In genomic region chr7:80145780-80146422, GRCh38 we compare ENCODE assay signal across 9 cellular contexts. TPM values are rescaled to one million over a fixed set of nuclear protein-coding genes. Genes with fewer than 3 reads are reported as not detected.
A peak's percentile ranks its signal among the peaks of the same experiment; 100 is the strongest.
DNase-seq lines count a peak whose midpoint lies in the region; ATAC-seq and TF ChIP-seq lines count a peak whose summit lies in the region.
"Had no signal": no experiment of that assay in that cellular context is flagged by ENCODE, and none has a peak within 500 bp of the region (broad histone marks: within the 10 kb centered on the region; RNA-seq: fewer than 3 reads in every experiment).

No MANE protein-coding gene starts in this region.

- TF ChIP-seq CTCF in HEK293 (tag by site-specific recombination; IDR thresholded peaks at IDR 0.05) (no peak), foreskin fibroblast (IDR thresholded peaks at IDR 0.05; ENCODE audit: low read depth, low read length) (no peak), stomach (IDR thresholded peaks at IDR 0.05) (no peak)

- DNase-seq in UCSD-AML1 (lab: John Stamatoyannopoulos, UW; ENCODE audit: unreplicated experiment) (peak; percentile 7), foreskin fibroblast (peak; percentile 85 to 87), stomach (no peak), NCI-H2029 (lab: John Stamatoyannopoulos, UW) (no peak)
- DNase-seq: activated CD8-positive, alpha-beta memory T cell treated with anti-CD3 and anti-CD28 coated beads, Interleukin-2, amount 10 ng/mL, durations not matched to agents 7 days and 5 days had no signal

- H3K27ac ChIP-seq in HEK293 (ENCODE audit: extremely low read depth, low read depth, low read length) (no peak overlapping the region; the same call in 1 of the 2 replicates), stomach (peak overlapping the region; percentile 8 to 74 (median 11))
- H3K27ac ChIP-seq: prostate gland had no signal

- no peak for TF ChIP-seq EP300 in stomach (IDR thresholded peaks at IDR 0.05)

- H3K36me3 ChIP-seq in HEK293 (ENCODE audit: control insufficient read depth in 2 of 2, insufficient read depth in 1 of 2, low read length in 2 of 2) (no peaks in the 10 kb centered on the region), stomach (no peaks in the 10 kb centered on the region)
- H3K36me3 ChIP-seq: prostate gland had no signal

- H3K9me3 ChIP-seq in HEK293 (ENCODE audit: control insufficient read depth, insufficient read depth, low read depth, low read length) (no peaks in the 10 kb centered on the region), stomach (no peaks in the 10 kb centered on the region)
- H3K9me3 ChIP-seq: prostate gland had no signal

- WGBS in stomach, 5 donors: 17 to 44% (median 26%) methylated on average over 3 of the region's 3 CpGs

- TF ChIP-seq POLR2A in stomach (IDR thresholded peaks at IDR 0.05): no peak

- no peak for ATAC-seq in GM18502 (IDR thresholded peaks at IDR 0.05; ENCODE audit: poor library complexity, unreplicated experiment)
- ATAC-seq in HG03520 (IDR thresholded peaks at IDR 0.05; ENCODE audit: unreplicated experiment): no peak
- ATAC-seq: activated CD8-positive, alpha-beta memory T cell treated with anti-CD3 and anti-CD28 coated beads, Interleukin-2, amount 10 ng/mL, durations not matched to agents 7 days and 5 days had no signal

- CTCF ChIA-PET in HEK293 (lab: Yijun Ruan, JAX): interaction anchor here (0.9 to 1.1 kb wide), 4 partner anchors 12 to 283 kb away, joined by 3 to 4 read pairs (median 3); partner anchors contain the start of gene GNAI1

- no peaks in the 10 kb centered on the region for H3K27me3 ChIP-seq in stomach

- POLR2A ChIA-PET in HEK293 (lab: Yijun Ruan, JAX): interaction anchor here (1.5 kb wide), 1 partner anchor 11 kb away, joined by 7 read pairs; the partner anchor contains the start of gene GNAI1

- H3K4me3 ChIP-seq in HEK293 (ENCODE audit: low read depth, low read length) (no peak overlapping the region), foreskin fibroblast (ENCODE audit: low read depth in 1 of 2, low read length in 2 of 2) (peak overlapping the region; percentile 7 to 19), stomach (no peak overlapping the region)
- H3K4me3 ChIP-seq: prostate gland had no signal

- intact Hi-C loops in stomach (cut with DNase I; ENCODE audit: low total_unique reads): no loop called here

- peaks cover 52% of the 10 kb centered on the region for H3K4me1 ChIP-seq in HEK293 (ENCODE audit: control insufficient read depth, insufficient read depth, low read length)
- H3K4me1 ChIP-seq in stomach: peaks cover 17 to 81% (median 57%) of the 10 kb centered on the region in 4 donors
- H3K4me1 ChIP-seq: prostate gland had no signal

TF ChIP-seq in HEK293, 187 proteins besides CTCF, POLR2A, EP300 and RAD21:
- 0 out of 2 replicates have a peak, but pooled peaks have one; percentile 33 for TF ChIP-seq ZNF335 (tag by site-specific recombination; conservative IDR thresholded peaks at IDR 0.05)
- TF ChIP-seq ZNF2 (tag by site-specific recombination; IDR thresholded peaks at IDR 0.05): no peak
- peak; percentile 78 for TF ChIP-seq ZNF600 (tag by site-specific recombination; IDR thresholded peaks at IDR 0.05)
- no peak for TF ChIP-seq ZNF23 (tag by site-specific recombination; IDR thresholded peaks at IDR 0.05; ENCODE audit: borderline replicate concordance)
- peak; percentile 55 for TF ChIP-seq ZBTB17 (tag by site-specific recombination; IDR thresholded peaks at IDR 0.05)
- peak; percentile 84 for TF ChIP-seq PRDM4 (tag by site-specific recombination; IDR thresholded peaks at IDR 0.05)
- TF ChIP-seq SCRT1 (tag by site-specific recombination; IDR thresholded peaks at IDR 0.05; ENCODE audit: borderline replicate concordance): 0 out of 2 replicates have a peak, but pooled peaks have one; percentile 27
- peak; percentile 75 for TF ChIP-seq PRDM10 (tag by site-specific recombination; IDR thresholded peaks at IDR 0.05)
- TF ChIP-seq ZNF18 (tag by site-specific recombination; IDR thresholded peaks at IDR 0.05): no peak
- TF ChIP-seq ZSCAN30 (tag by site-specific recombination; IDR thresholded peaks at IDR 0.05): no peak
- TF ChIP-seq ZNF121 (tag by site-specific recombination; IDR thresholded peaks at IDR 0.05): no peak
- TF ChIP-seq SCRT2 (tag by site-specific recombination; IDR thresholded peaks at IDR 0.05): peak; percentile 61; the same call in 1 of the 2 replicates
- TF ChIP-seq ZSCAN16 (tag by site-specific recombination; IDR thresholded peaks at IDR 0.05): no peak
- peak; percentile 30 for TF ChIP-seq PRDM1 (tag by site-specific recombination; IDR thresholded peaks at IDR 0.05)
- peak; percentile 92 for TF ChIP-seq SP7 (tag by site-specific recombination; IDR thresholded peaks at IDR 0.05)
- TF ChIP-seq ZNF580 (tag by site-specific recombination; IDR thresholded peaks at IDR 0.05): no peak
- TF ChIP-seq ZNF214 (tag by site-specific recombination; IDR thresholded peaks at IDR 0.05; ENCODE audit: borderline replicate concordance): no peak
- no peak for TF ChIP-seq SETDB1 (IDR thresholded peaks at IDR 0.05; ENCODE audit: insufficient read length, low read length)

RNA-seq across cellular contexts. Expression of gene GNAI1, which starts 11.3 kb away (rescaled TPM):
- total RNA-seq in stomach: 10 to 100 TPM in 4 of 5 donors, 1 to 10 TPM in 1; 2.6 to 62.4 (median 49.0) TPM
- polyA plus RNA-seq in stomach: 10 to 100 TPM; 13.3 to 18.5 (median 16.5) TPM

Comparison
In these comparisons a context has a peak if more than half of its experiments do, and no peak if none do; other contexts are left out.
1. H3K4me3 ChIP-seq: peak in foreskin fibroblast (2 of 2); none in HEK293 (single experiment) and stomach (0 of 4).
2. DNase-seq: peak in UCSD-AML1 (single experiment) and foreskin fibroblast (2 of 2); none in stomach (single experiment) and NCI-H2029 (single experiment).